In genomic region chr13:106530209-106530906, GRCh38 we compare ENCODE assay signal across 14 cellular contexts. TPM values are rescaled to one million over a fixed set of nuclear protein-coding genes. Genes with fewer than 3 reads are reported as not detected.
DNase-seq lines count a peak whose midpoint lies in the region; ATAC-seq and TF ChIP-seq lines count a peak whose summit lies in the region.
"Had no signal": no experiment of that assay in that cellular context is flagged by ENCODE, and none has a peak within 500 bp of the region (broad histone marks: within the 10 kb centered on the region; RNA-seq: fewer than 3 reads in every experiment).

No MANE protein-coding gene starts in this region.

- intact Hi-C loops in left lung (cut with DNase I): loop anchor here in 1 of 2 donors (10.0 kb wide), 2 partner anchors 384 to 446 kb away; no protein-coding TSS in a partner anchor

- TF ChIP-seq CTCF in left lung (IDR thresholded peaks at IDR 0.05): no peak

- H3K27me3 ChIP-seq in left lung: peaks cover 0 to 51% of the 10 kb centered on the region in 2 donors
- H3K27me3 ChIP-seq in stomach smooth muscle (ENCODE audit: control insufficient read depth in 1 of 2, insufficient read depth in 2 of 2, low read length in 2 of 2): no peaks in the 10 kb centered on the region

- peak overlapping the region; percentile 75 for H3K27ac ChIP-seq in cingulate gyrus (ENCODE audit: low read depth, low read length)
- peak overlapping the region; percentile 48 to 86 for H3K27ac ChIP-seq in left lung
- H3K27ac ChIP-seq in stomach smooth muscle (ENCODE audit: low read length): peak overlapping the region; percentile 89
- H3K27ac ChIP-seq: 22Rv1, KMS-11 had no signal

- H3K4me3 ChIP-seq in left lung: peak overlapping the region; percentile 1 to 65
- H3K4me3 ChIP-seq in stomach smooth muscle (ENCODE audit: low read length in 2 of 2): peak overlapping the region; percentile 42 to 87

- H3K4me1 ChIP-seq in left lung (peaks cover 0 to 29% of the 10 kb centered on the region in 2 donors), stomach smooth muscle (ENCODE audit: control insufficient read depth, insufficient read depth, low read length) (peaks cover 19% of the 10 kb centered on the region)

- peak overlapping the region; percentile 46 to 81 for H3K9ac ChIP-seq in stomach smooth muscle (ENCODE audit: low read length in 2 of 2)
- H3K9ac ChIP-seq: KMS-11 had no signal

- peak; percentile 5 for DNase-seq in DMS53 (lab: John Stamatoyannopoulos, UW)
- DNase-seq in DMS53 treated with DMSO at 0.1 percent for 48 hours (lab: John Stamatoyannopoulos, UW; ENCODE audit: unreplicated experiment): no peak
- DNase-seq in left lung: peak in 1 of 2 donors; percentile 39
- no peak for DNase-seq in COLO829 (ENCODE audit: low spot score)
- DNase-seq in DMS153 (lab: John Stamatoyannopoulos, UW): no peak
- no peak for DNase-seq in superior temporal gyrus (ENCODE audit: extremely low spot score)
- DNase-seq: mesenchymal stem cell; NCI-H774; stimulated activated CD4-positive, alpha-beta T cell treated with anti-CD3 and anti-CD28 coated beads, Interleukin-15, amount 100 ng/mL, for 24 hours; stimulated activated naive CD4-positive, alpha-beta T cell had no signal

- H3K36me3 ChIP-seq in left lung (no peaks in the 10 kb centered on the region), stomach smooth muscle (ENCODE audit: control insufficient read depth in 2 of 2, insufficient read depth in 2 of 2, low read length in 2 of 2) (no peaks in the 10 kb centered on the region)

- ATAC-seq in left lung: no peak

- no peaks in the 10 kb centered on the region for H3K9me3 ChIP-seq in left lung
- H3K9me3 ChIP-seq in stomach smooth muscle (ENCODE audit: control insufficient read depth in 2 of 2, low read length in 2 of 2): no peaks in the 10 kb centered on the region

RNA-seq across cellular contexts. Expression of gene EFNB2, which starts 5.1 kb away (rescaled TPM):
- 10 to 100 TPM; 39.6 to 40.2 TPM for total RNA-seq in left lung

RNA-seq across cellular contexts. Expression of gene ARGLU1, which starts 37.6 kb away (rescaled TPM):
- 10 to 100 TPM; 67.3 to 84.2 TPM for total RNA-seq in left lung
